Comparison of ENCODE assay signal across 1 cellular context in the genomic region with DNA sequence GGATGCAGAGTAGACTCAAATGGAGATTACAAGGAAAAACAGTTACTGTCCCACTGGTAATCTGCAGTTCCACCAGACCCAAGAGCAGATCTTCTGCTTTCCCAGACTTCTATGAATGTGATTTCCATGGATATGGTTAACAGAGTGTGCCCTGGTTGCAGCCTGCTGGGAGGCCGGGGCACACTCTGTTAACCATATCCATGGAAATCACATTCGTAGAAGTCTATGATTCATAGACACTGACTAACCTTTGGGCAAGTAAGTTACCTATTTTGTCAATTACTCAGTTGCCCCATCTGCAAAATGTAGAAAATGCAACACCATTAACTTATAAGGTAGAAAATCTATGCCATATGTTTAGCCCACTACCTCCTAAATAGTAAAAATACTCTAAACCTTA.
TF ChIP-seq lines count a peak whose summit lies in the region.

No MANE protein-coding gene starts in this region.

TF ChIP-seq in IMR-90, 13 proteins besides CTCF, POLR2A, EP300 and RAD21 (continued from another document):
- TF ChIP-seq, protein P1, sequence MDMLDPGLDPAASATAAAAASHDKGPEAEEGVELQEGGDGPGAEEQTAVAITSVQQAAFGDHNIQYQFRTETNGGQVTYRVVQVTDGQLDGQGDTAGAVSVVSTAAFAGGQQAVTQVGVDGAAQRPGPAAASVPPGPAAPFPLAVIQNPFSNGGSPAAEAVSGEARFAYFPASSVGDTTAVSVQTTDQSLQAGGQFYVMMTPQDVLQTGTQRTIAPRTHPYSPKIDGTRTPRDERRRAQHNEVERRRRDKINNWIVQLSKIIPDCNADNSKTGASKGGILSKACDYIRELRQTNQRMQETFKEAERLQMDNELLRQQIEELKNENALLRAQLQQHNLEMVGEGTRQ (IDR thresholded peaks at IDR 0.05; ENCODE audit: low read depth, low read length) = no peak
- TF ChIP-seq RFX5 (IDR thresholded peaks at IDR 0.05; ENCODE audit: low read depth, low read length) = no peak
